Comparison of ENCODE assay signal across 33 cellular contexts in the genomic region with DNA sequence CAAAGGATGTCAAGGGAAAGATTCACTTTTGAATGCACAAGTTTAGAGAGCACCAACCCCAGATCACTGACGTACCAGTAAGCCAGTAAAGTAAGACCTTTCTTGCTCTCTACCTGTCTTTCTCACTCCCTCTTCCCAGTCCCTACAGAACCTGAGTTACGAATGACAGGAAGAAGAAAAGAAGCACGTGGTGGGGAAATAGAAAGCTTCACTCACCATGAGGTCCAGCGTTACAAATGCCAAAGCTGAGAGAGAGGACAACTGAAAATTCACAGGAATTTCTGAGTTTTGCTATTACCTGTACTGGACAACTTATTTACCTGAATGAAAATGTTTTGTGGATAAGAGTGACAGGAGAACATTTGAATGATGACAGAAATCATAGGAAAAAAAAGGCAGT.
"Had no signal": no experiment of that assay in that cellular context is flagged by ENCODE, and none has a peak within 500 bp of the region (broad histone marks: within the 10 kb centered on the region; RNA-seq: fewer than 3 reads in every experiment).

No MANE protein-coding gene starts in this region.

- DNase-seq: Karpas-422, Kasumi-1, MG63, MM.1S, MV-4-11, NCI-H1048, NCI-H1092, NCI-H1092 treated with DMSO at 0.1 percent for 48 hours, NCI-H1105, NCI-H1105 treated with DMSO at 0.1 percent for 48 hours, NCI-H1417, NCI-H1417 treated with DMSO at 0.1 percent for 48 hours, NCI-H1436, NCI-H1436 treated with DMSO at 0.1 percent for 48 hours, NCI-H1694, NCI-H1694 treated with DMSO at 0.1 percent for 48 hours, NCI-H187, NCI-H187 treated with DMSO at 0.1 percent for 48 hours, NCI-H1930, NCI-H2029, NCI-H2029 treated with DMSO at 0.1 percent for 48 hours, NCI-H2081, NCI-H2081 treated with DMSO at 0.1 percent for 48 hours, NCI-H2107, NCI-H2171, NCI-H2171 treated with DMSO at 0.1 percent for 48 hours, NCI-H2227 treated with DMSO at 0.1 percent for 48 hours, NCI-H226, NCI-H345, NCI-H446, NCI-H446 treated with DMSO at 0.1 percent for 48 hours, NCI-H510A, NCI-H510A treated with DMSO at 0.1 percent for 48 hours had no signal

- H3K36me3 ChIP-seq: MG63 had no signal

- H3K27me3 ChIP-seq: MG63 had no signal

- H3K4me3 ChIP-seq: MG63 had no signal

- H3K9me3 ChIP-seq: MG63 had no signal
